ENCODE assay signal across 25 cellular contexts in the genomic region with DNA sequence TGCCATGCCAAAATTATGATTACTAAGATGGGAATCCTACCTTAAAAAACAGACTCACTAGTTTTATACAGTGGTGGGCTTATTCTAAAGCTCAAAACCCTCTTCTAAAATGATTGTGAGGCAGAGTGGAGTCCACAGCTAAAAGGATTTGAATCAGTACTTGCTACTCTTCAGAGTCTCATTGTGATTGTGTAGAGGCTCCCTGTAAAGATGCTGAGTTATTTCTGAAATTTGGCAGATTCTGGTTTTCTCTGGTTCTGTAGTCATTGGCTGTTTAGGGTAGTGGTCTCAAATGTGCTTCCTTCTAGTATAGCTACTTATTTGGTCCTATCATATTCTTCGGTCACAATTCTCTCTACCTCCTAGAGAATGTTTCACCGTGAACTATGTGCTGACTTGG.
DNase-seq lines count a peak whose midpoint lies in the region; ATAC-seq, FAIRE-seq and TF ChIP-seq lines count a peak whose summit lies in the region.
"Had no signal": no experiment of that assay in that cellular context is flagged by ENCODE, and none has a peak within 500 bp of the region (broad histone marks: within the 10 kb centered on the region; RNA-seq: fewer than 3 reads in every experiment).

No MANE protein-coding gene starts in this region.

- H3K9ac ChIP-seq in astrocyte (ENCODE audit: low read length): no peak overlapping the region
- H3K9ac ChIP-seq: BLaER1 treated with 17β-estradiol and CSF1 and Interleukin-3, amounts not matched to agents 10 nM and 100 nM had no signal

- no peak for DNase-seq in Caco-2
- no peak for DNase-seq in astrocyte (ENCODE audit: low read depth)
- no peak for DNase-seq in naive B cell
- no peak for DNase-seq in OCI-M1 (lab: John Stamatoyannopoulos, UW)
- DNase-seq in superior temporal gyrus (ENCODE audit: extremely low spot score): no peak
- DNase-seq: ACHN; CD8-positive, alpha-beta T cell; GDM1; H9; HFFc6; MG63; NCI-H1417 treated with DMSO at 0.1 percent for 48 hours; NCI-H187; NCI-H446 treated with DMSO at 0.1 percent for 48 hours; NCI-H526 treated with DMSO at 0.1 percent for 48 hours; RPMI8226; SHP77 had no signal

- no peak overlapping the region for H3K27ac ChIP-seq in astrocyte (ENCODE audit: low read depth, low read length)
- H3K27ac ChIP-seq: BLaER1 treated with 17β-estradiol and CSF1 and Interleukin-3, amounts not matched to agents 10 nM and 100 nM had no signal

- H3K4me1 ChIP-seq in Caco-2 (peaks cover 43% of the 10 kb centered on the region), astrocyte (ENCODE audit: insufficient read depth, low read length) (no peaks in the 10 kb centered on the region)

- H3K4me3 ChIP-seq in Caco-2 (ENCODE audit: low read depth, low read length) (no peak overlapping the region), astrocyte (ENCODE audit: insufficient read depth, low read depth, low read length) (no peak overlapping the region)
- H3K4me3 ChIP-seq: BLaER1 treated with 17β-estradiol and CSF1 and Interleukin-3, amounts not matched to agents 10 nM and 100 nM; K562; MG63 had no signal

- peak overlapping the region; percentile 66 for H3K27ac Mint-ChIP-seq in Caco-2 (ENCODE audit: unreplicated experiment)
- peak overlapping the region; percentile 73 for H3K27ac Mint-ChIP-seq in astrocyte (ENCODE audit: unreplicated experiment)
- peak overlapping the region in 4 of 6 donors; percentile 2 to 90 (median 42) for H3K27ac Mint-ChIP-seq in naive B cell
- H3K27ac Mint-ChIP-seq: CD8-positive, alpha-beta T cell; HFFc6 had no signal

- H3K9me3 Mint-ChIP-seq in Caco-2 (ENCODE audit: unreplicated experiment) (no peaks in the 10 kb centered on the region), astrocyte (ENCODE audit: unreplicated experiment) (peaks cover 5% of the 10 kb centered on the region), naive B cell (peaks cover 0 to 1% (median 0%) of the 10 kb centered on the region in 7 donors)
- H3K9me3 Mint-ChIP-seq: CD8-positive, alpha-beta T cell; HFFc6 had no signal

- CTCF ChIA-PET in Caco-2 (lab: Charles Lee): no interaction called here

- intact Hi-C loops in Caco-2 (cut with micrococcal nuclease; ENCODE audit: unreplicated experiment): no loop called here

- H2AFZ ChIP-seq in astrocyte (ENCODE audit: low read depth, low read length): no peak overlapping the region

- POLR2A ChIA-PET in Caco-2 (lab: Charles Lee): no interaction called here

- peaks cover 23% of the 10 kb centered on the region for H3K4me1 Mint-ChIP-seq in Caco-2 (ENCODE audit: low read depth, unreplicated experiment)
- peaks cover 23% of the 10 kb centered on the region for H3K4me1 Mint-ChIP-seq in astrocyte (ENCODE audit: low read depth, unreplicated experiment)
- peaks cover 32 to 42% (median 41%) of the 10 kb centered on the region in 3 donors for H3K4me1 Mint-ChIP-seq in naive B cell

- no peak for FAIRE-seq in astrocyte (lab: Jason Lieb, UNC)
- FAIRE-seq: D721Med, HepG2, K562 had no signal

- H3K27me3 Mint-ChIP-seq in Caco-2 (ENCODE audit: insufficient read depth, unreplicated experiment) (no peaks in the 10 kb centered on the region), astrocyte (ENCODE audit: low read depth, unreplicated experiment) (no peaks in the 10 kb centered on the region), naive B cell (no peaks in the 10 kb centered on the region)

- ATAC-seq in GM18517 (IDR thresholded peaks at IDR 0.05; ENCODE audit: unreplicated experiment) (peak; percentile 53), naive B cell (ENCODE audit: low read depth in 2 of 2) (no peak), GM19467 (IDR thresholded peaks at IDR 0.05; ENCODE audit: unreplicated experiment) (no peak), GM21423 (IDR thresholded peaks at IDR 0.05; ENCODE audit: unreplicated experiment) (no peak)
- ATAC-seq: CD8-positive, alpha-beta T cell; HepG2; K562; PC-3 had no signal

- H3K27me3 ChIP-seq in Caco-2 (replicated peaks; ENCODE audit: control insufficient read depth, insufficient read depth, low read length) (no peaks in the 10 kb centered on the region), astrocyte (ENCODE audit: insufficient read depth, low read length) (no peaks in the 10 kb centered on the region)
- H3K27me3 ChIP-seq: BLaER1 treated with 17β-estradiol and CSF1 and Interleukin-3, amounts not matched to agents 10 nM and 100 nM; MG63 had no signal

- H3K4me3 Mint-ChIP-seq in Caco-2 (ENCODE audit: unreplicated experiment): no peak overlapping the region
- no peak overlapping the region for H3K4me3 Mint-ChIP-seq in astrocyte (ENCODE audit: unreplicated experiment)
- no peak overlapping the region for H3K4me3 Mint-ChIP-seq in naive B cell
- H3K4me3 Mint-ChIP-seq: CD8-positive, alpha-beta T cell; H9; HFFc6 had no signal

- H3K36me3 Mint-ChIP-seq in Caco-2 (ENCODE audit: insufficient read depth, unreplicated experiment) (no peaks in the 10 kb centered on the region), astrocyte (ENCODE audit: low read depth, unreplicated experiment) (peaks cover 3% of the 10 kb centered on the region), naive B cell (peaks cover 2% of the 10 kb centered on the region in 2 donors)

- BruUV-seq in Caco-2 (replicated peaks; lab: Mats Ljungman, UMichigan): no TSS peak

- no peak overlapping the region for H3K4me2 ChIP-seq in astrocyte (ENCODE audit: low read length)
- H3K4me2 ChIP-seq: BLaER1 treated with 17β-estradiol and CSF1 and Interleukin-3, amounts not matched to agents 10 nM and 100 nM had no signal

- peaks cover 12% of the 10 kb centered on the region for H4K20me1 ChIP-seq in astrocyte (ENCODE audit: insufficient read depth, low read length)

- TF ChIP-seq CTCF in Caco-2 (IDR thresholded peaks at IDR 0.05; ENCODE audit: insufficient read depth in 1 of 2, low read depth in 1 of 2, low read length in 1 of 2, severe bottlenecking in 1 of 2, unreplicated experiment in 1 of 2) (no peak), astrocyte (IDR thresholded peaks at IDR 0.05; ENCODE audit: insufficient read depth, low read depth, low read length) (no peak)

- H3K9me3 ChIP-seq in Caco-2 (no peaks in the 10 kb centered on the region), astrocyte (ENCODE audit: insufficient read depth, low read depth, low read length) (peaks cover 4% of the 10 kb centered on the region)

- H3K36me3 ChIP-seq in Caco-2 (ENCODE audit: control insufficient read depth, insufficient read depth, low read length): no peaks in the 10 kb centered on the region
- H3K36me3 ChIP-seq in astrocyte (ENCODE audit: insufficient read depth, low read length): no peaks in the 10 kb centered on the region
- H3K36me3 ChIP-seq: MG63 had no signal

- H3K79me2 ChIP-seq in astrocyte (ENCODE audit: insufficient read depth, low read length): peaks cover 12% of the 10 kb centered on the region
